Comparison of ENCODE assay signal across 27 cellular contexts in genomic region chr6:134982161-134982560, GRCh38. TPM values are rescaled to one million over a fixed set of nuclear protein-coding genes. Genes with fewer than 3 reads are reported as not detected.
"Had no signal": no experiment of that assay in that cellular context is flagged by ENCODE, and none has a peak within 500 bp of the region (broad histone marks: within the 10 kb centered on the region; RNA-seq: fewer than 3 reads in every experiment).

No MANE protein-coding gene starts in this region.

- H3K9me3 Mint-ChIP-seq: dendritic cell treated with granulocyte-macrophage colony-stimulating factor and Interleukin-4, amounts not matched to agents 40 ng/mL and 50 ng/mL, for 4 days; endodermal cell; naive thymus-derived CD8-positive, alpha-beta T cell; neural crest cell had no signal

- H3K4me3 ChIP-seq: gastrocnemius medialis, lower lobe of right lung, prostate gland, right atrium auricular region, smooth muscle cell, stomach, thyroid gland, vagina had no signal

- H3K9me3 ChIP-seq: gastrocnemius medialis, lower lobe of right lung, neutrophil, prostate gland, right atrium auricular region, stomach, thyroid gland, vagina had no signal

- DNase-seq: effector CD8-positive, alpha-beta T cell; endodermal cell; foreskin fibroblast; gastrocnemius medialis; head of caudate nucleus; left ventricle myocardium superior; lower lobe of right lung; naive thymus-derived CD8-positive, alpha-beta T cell; stimulated activated CD4-positive, alpha-beta T cell treated with anti-CD3 and anti-CD28 coated beads, Interleukin-12 subunit alpha, Interleukin-12 subunit beta, amount 100 ng/mL, for 4 hours; stimulated activated CD4-positive, alpha-beta T cell treated with anti-CD3 and anti-CD28 coated beads, Interleukin-1b, Interleukin-23, amount 100 ng/mL, for 48 hours; stimulated activated CD4-positive, alpha-beta T cell treated with anti-CD3 and anti-CD28 coated beads, Interleukin-4, amount 100 ng/mL, for 1 hour; stimulated activated CD8-positive, alpha-beta memory T cell treated with anti-CD3 and anti-CD28 coated beads, Interleukin-4, amount 100 ng/mL, for 48 hours; stimulated activated naive CD4-positive, alpha-beta T cell treated with Interleukin-2 at 50 U/mL for 16 hours; stomach; thyroid gland; trophoblast cell had no signal

- H3K4me3 Mint-ChIP-seq: dendritic cell treated with granulocyte-macrophage colony-stimulating factor and Interleukin-4, amounts not matched to agents 40 ng/mL and 50 ng/mL, for 4 days; endodermal cell; naive thymus-derived CD8-positive, alpha-beta T cell; neural crest cell had no signal

- H3K4me1 Mint-ChIP-seq: neural crest cell had no signal

- H3K9ac ChIP-seq: parathyroid adenoma had no signal

- H3K27ac Mint-ChIP-seq: dendritic cell treated with granulocyte-macrophage colony-stimulating factor and Interleukin-4, amounts not matched to agents 40 ng/mL and 50 ng/mL, for 4 days; endodermal cell had no signal

- H3K27me3 ChIP-seq: gastrocnemius medialis, neutrophil, right atrium auricular region, stomach, thyroid gland, vagina had no signal

- H3K27me3 Mint-ChIP-seq: dendritic cell treated with granulocyte-macrophage colony-stimulating factor and Interleukin-4, amounts not matched to agents 40 ng/mL and 50 ng/mL, for 4 days; naive thymus-derived CD8-positive, alpha-beta T cell had no signal

- H2AFZ ChIP-seq: parathyroid adenoma had no signal

- H3K79me2 ChIP-seq: parathyroid adenoma had no signal

- ATAC-seq: esophagus mucosa; gastrocnemius medialis; left ventricle myocardium superior; lower lobe of right lung; naive thymus-derived CD8-positive, alpha-beta T cell; sciatic nerve had no signal

- H3K4me1 ChIP-seq: gastrocnemius medialis, lower lobe of right lung, parathyroid adenoma, prostate gland, right atrium auricular region, thyroid gland, vagina had no signal

- H3K4me2 ChIP-seq: smooth muscle cell had no signal

RNA-seq across cellular contexts. Expression of gene ALDH8A1, which starts 32.3 kb away (rescaled TPM):
- total RNA-seq: endodermal cell, myocyte, vagina had no signal
